1 cellular context compared by ENCODE assay signal in genomic region chr14:22929104-22929847, GRCh38.
A peak's percentile ranks its signal among the peaks of the same experiment; 100 is the strongest.
TF ChIP-seq lines count a peak whose summit lies in the region.

PRMT5 (minus strand) TSS chr14:22929376; CDS start chr14:22929361, 15 bp downstream.

TF ChIP-seq in HepG2, 621 proteins besides CTCF, POLR2A, EP300 and RAD21 (continued from another document and continues in another):
- TF ChIP-seq ZFP82 (CRISPR knock-in tag; IDR thresholded peaks at IDR 0.05; ENCODE audit: borderline replicate concordance) (no peak; the same call in 1 of the 2 replicates), HDAC1 (CRISPR knock-in tag; IDR thresholded peaks at IDR 0.05) (peak; percentile 97), ZNF234 (CRISPR knock-in tag; conservative IDR thresholded peaks at IDR 0.05) (no peak), BRCA1 (CRISPR knock-in tag; IDR thresholded peaks at IDR 0.05) (peak; percentile 98), SCMH1 (CRISPR knock-in tag; IDR thresholded peaks at IDR 0.05; ENCODE audit: borderline replicate concordance) (no peak), HHEX (CRISPR knock-in tag; IDR thresholded peaks at IDR 0.05) (peak; percentile 52; the same call in 1 of the 2 replicates), ZBTB14 (CRISPR knock-in tag; IDR thresholded peaks at IDR 0.05) (peak; percentile 68; the same call in 1 of the 2 replicates), ZNF431 (CRISPR knock-in tag; IDR thresholded peaks at IDR 0.05; ENCODE audit: borderline replicate concordance, low read depth) (peak; percentile 91), PRDM10 (CRISPR knock-in tag; IDR thresholded peaks at IDR 0.05; ENCODE audit: low read depth) (peak; percentile 77), ATRX (CRISPR knock-in tag; IDR thresholded peaks at IDR 0.05; ENCODE audit: borderline replicate concordance) (peak; percentile 97; the same call in 1 of the 2 replicates), ZNF879 (CRISPR knock-in tag; IDR thresholded peaks at IDR 0.05) (peak; percentile 78), NR2C2 (CRISPR knock-in tag; IDR thresholded peaks at IDR 0.05; ENCODE audit: borderline replicate concordance) (peak; percentile 73; the same call in 1 of the 2 replicates), LRRFIP1 (CRISPR knock-in tag; conservative IDR thresholded peaks at IDR 0.05) (peak; percentile 81; the same call in 1 of the 2 replicates), NFAT5 (CRISPR knock-in tag; IDR thresholded peaks at IDR 0.05) (0 out of 2 replicates have a peak, but pooled peaks have one; percentile 59), ZNF101 (CRISPR knock-in tag; IDR thresholded peaks at IDR 0.05; ENCODE audit: borderline replicate concordance, low read depth) (peak; percentile 64; the same call in 1 of the 2 replicates), CBFB (CRISPR knock-in tag; IDR thresholded peaks at IDR 0.05) (peak; percentile 96), SETDB1 (CRISPR knock-in tag; IDR thresholded peaks at IDR 0.05; ENCODE audit: borderline replicate concordance) (no peak), NFE2L2 (IDR thresholded peaks at IDR 0.05; ENCODE audit: low read length) (no peak; the same call in 1 of the 2 replicates), PHF21A (CRISPR knock-in tag; IDR thresholded peaks at IDR 0.05) (peak; percentile 96), NRL (CRISPR knock-in tag; IDR thresholded peaks at IDR 0.05; ENCODE audit: borderline replicate concordance) (peak; percentile 99), ARID5B (CRISPR knock-in tag; IDR thresholded peaks at IDR 0.05) (peak; percentile 92), NFIB (CRISPR knock-in tag; IDR thresholded peaks at IDR 0.05; ENCODE audit: borderline replicate concordance) (no peak), ZNF17 (CRISPR knock-in tag; IDR thresholded peaks at IDR 0.05) (no peak), ZNF709 (CRISPR knock-in tag; IDR thresholded peaks at IDR 0.05) (peak; percentile 94), SP4 (CRISPR knock-in tag; IDR thresholded peaks at IDR 0.05) (peak; percentile 97), PITX1 (CRISPR knock-in tag; IDR thresholded peaks at IDR 0.05) (peak; percentile 92), ZBTB49 (CRISPR knock-in tag; IDR thresholded peaks at IDR 0.05; ENCODE audit: borderline replicate concordance) (peak; percentile 95), ZNF598 (CRISPR knock-in tag; IDR thresholded peaks at IDR 0.05; ENCODE audit: borderline replicate concordance) (peak; percentile 97; the same call in 1 of the 2 replicates), SKI (IDR thresholded peaks at IDR 0.05; ENCODE audit: partially characterized antibody) (peak; percentile 87), ZFP1 (CRISPR knock-in tag; IDR thresholded peaks at IDR 0.05) (peak; percentile 97), PAF1 (CRISPR knock-in tag; IDR thresholded peaks at IDR 0.05) (peak; percentile 91; the same call in 1 of the 2 replicates), ZNF572 (CRISPR knock-in tag; IDR thresholded peaks at IDR 0.05) (peak; percentile 72; the same call in 1 of the 2 replicates), ZNF672 (CRISPR knock-in tag; IDR thresholded peaks at IDR 0.05) (no peak), ZNF235 (CRISPR knock-in tag; IDR thresholded peaks at IDR 0.05; ENCODE audit: borderline replicate concordance) (peak; percentile 80; the same call in 1 of the 2 replicates), NR2F1 (CRISPR knock-in tag; IDR thresholded peaks at IDR 0.05) (peak in 1 of 2 experiments; percentile 16; a peak in 1 of 4 replicates), RCOR2 (CRISPR knock-in tag; IDR thresholded peaks at IDR 0.05) (peak; percentile 88), CSRNP1 (CRISPR knock-in tag; IDR thresholded peaks at IDR 0.05) (peak; percentile 92), CCAR2 (optimal IDR thresholded peaks at IDR 0.05; ENCODE audit: low read depth, low read length) (peak; percentile 89), ZNF605 (CRISPR knock-in tag; IDR thresholded peaks at IDR 0.05) (peak; percentile 99)
